In the genomic region with DNA sequence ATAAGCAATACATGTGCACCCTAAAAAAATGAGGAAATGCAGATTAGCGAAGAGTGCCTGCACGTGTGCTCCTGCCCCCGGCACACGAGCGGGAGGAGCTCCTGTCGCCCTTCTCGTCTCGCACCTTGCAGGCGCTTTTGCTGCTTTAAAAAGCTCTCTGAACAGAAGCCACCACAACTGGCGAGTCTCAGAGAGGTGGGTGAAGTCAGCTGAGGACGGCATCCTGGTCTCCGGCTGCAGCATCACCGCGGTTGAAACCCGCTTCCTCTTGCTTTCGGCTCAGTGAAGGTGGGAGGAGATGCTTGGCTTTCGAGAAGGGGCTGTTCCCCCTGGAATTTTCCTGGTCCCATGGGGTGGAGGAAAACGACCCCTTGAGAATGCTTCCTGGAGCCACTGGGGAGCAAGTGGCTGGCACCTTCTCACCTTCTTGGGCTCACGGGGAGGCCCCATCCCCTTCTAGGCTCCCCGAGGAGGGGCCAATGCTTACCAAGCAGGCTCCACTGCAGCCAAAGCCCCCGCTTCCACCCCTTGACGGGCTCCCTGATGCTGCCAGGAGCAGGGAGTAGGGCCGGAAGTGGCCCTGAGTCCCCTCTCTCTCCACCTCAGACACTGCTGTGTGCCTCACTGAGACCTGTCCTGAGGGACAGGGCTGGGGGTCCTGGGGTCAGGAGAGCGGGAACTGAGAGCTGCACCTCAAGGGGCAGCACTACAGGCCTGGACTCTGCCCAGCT, we compare ENCODE assay signal across 9 cellular contexts.
DNase-seq lines count a peak whose midpoint lies in the region; ATAC-seq and TF ChIP-seq lines count a peak whose summit lies in the region.
"Had no signal": no experiment of that assay in that cellular context is flagged by ENCODE, and none has a peak within 500 bp of the region (broad histone marks: within the 10 kb centered on the region; RNA-seq: fewer than 3 reads in every experiment).

No MANE protein-coding gene starts in this region.

- peaks cover 14% of the 10 kb centered on the region for H3K4me1 Mint-ChIP-seq in T-helper 2 cell treated with Interferon-gamma antibody and Interleukin-4, amounts not matched to agents 5 μg/mL and 100 μg/mL, for 36 hours (ENCODE audit: low read depth)

- no peak for ATAC-seq in HG02973 (IDR thresholded peaks at IDR 0.05; ENCODE audit: unreplicated experiment)

- peak; percentile 43 for DNase-seq in GM06990 (ENCODE audit: extremely low read depth, insufficient read length)
- peak; percentile 41 for DNase-seq in T-helper 2 cell treated with Interferon-gamma antibody and Interleukin-4, amounts not matched to agents 5 μg/mL and 100 μg/mL, for 36 hours (ENCODE audit: low spot score)
- peak; percentile 10 for DNase-seq in stimulated activated CD4-positive, alpha-beta T cell treated with anti-CD3 and anti-CD28 coated beads, Interleukin-2, amount 100 ng/mL, for 4 hours (ENCODE audit: low read depth)
- DNase-seq in MM.1S, result no peak
- no peak for DNase-seq in islet precursor cell
- no peak for DNase-seq in medulla oblongata (ENCODE audit: extremely low spot score)

- H3K27me3 Mint-ChIP-seq in T-helper 2 cell treated with Interferon-gamma antibody and Interleukin-4, amounts not matched to agents 5 μg/mL and 100 μg/mL, for 36 hours (ENCODE audit: low read depth), result peaks cover 11% of the 10 kb centered on the region

- H3K36me3 ChIP-seq in GM06990 (ENCODE audit: control insufficient read depth, insufficient read depth, low read length), result no peaks in the 10 kb centered on the region
- no peaks in the 10 kb centered on the region for H3K36me3 ChIP-seq in MM.1S (replicated peaks; ENCODE audit: insufficient read depth, low read length)

- no peaks in the 10 kb centered on the region for H4K20me1 ChIP-seq in MM.1S (ENCODE audit: insufficient read depth, low read length)

- TF ChIP-seq CTCF in GM06990 (IDR thresholded peaks at IDR 0.05; ENCODE audit: insufficient read depth, low read length, poor library complexity, severe bottlenecking), result no peak
- no peak for TF ChIP-seq CTCF in MM.1S (IDR thresholded peaks at IDR 0.05; ENCODE audit: low read length)

- H3K4me1 ChIP-seq in MM.1S (ENCODE audit: low read length), result no peaks in the 10 kb centered on the region
- H3K4me1 ChIP-seq: body of pancreas had no signal

- no peaks in the 10 kb centered on the region for H3K9me3 ChIP-seq in MM.1S (replicated peaks; ENCODE audit: insufficient read depth, low read length)
- H3K9me3 ChIP-seq: body of pancreas had no signal

- H3K4me3 ChIP-seq in GM06990 (replicated peaks; ENCODE audit: low read depth, low read length) (no peak overlapping the region), MM.1S (ENCODE audit: low read length) (no peak overlapping the region)
- H3K4me3 ChIP-seq: body of pancreas had no signal

- H3K79me2 ChIP-seq in MM.1S (ENCODE audit: low read length), result no peaks in the 10 kb centered on the region

- peak overlapping the region; percentile 64 for H3K27ac Mint-ChIP-seq in T-helper 2 cell treated with Interferon-gamma antibody and Interleukin-4, amounts not matched to agents 5 μg/mL and 100 μg/mL, for 36 hours

- H2AFZ ChIP-seq in MM.1S (ENCODE audit: low read length), result no peak overlapping the region

- H3F3A ChIP-seq in MM.1S (ENCODE audit: insufficient read depth, low read length), result no peaks in the 10 kb centered on the region

- no peak overlapping the region for H3K9ac ChIP-seq in MM.1S (ENCODE audit: low read length)

- peaks cover 4% of the 10 kb centered on the region for H3K36me3 Mint-ChIP-seq in T-helper 2 cell treated with Interferon-gamma antibody and Interleukin-4, amounts not matched to agents 5 μg/mL and 100 μg/mL, for 36 hours (ENCODE audit: low read depth)

- no peak overlapping the region for H3K4me2 ChIP-seq in MM.1S (ENCODE audit: low read depth, low read length)

- peak overlapping the region; percentile 81 for H3K27ac ChIP-seq in angular gyrus (ENCODE audit: low read depth, low read length)
- H3K27ac ChIP-seq in MM.1S (ENCODE audit: low read length), result no peak overlapping the region
- H3K27ac ChIP-seq: body of pancreas had no signal

- peak overlapping the region; percentile 78 for H3K4me3 Mint-ChIP-seq in T-helper 2 cell treated with Interferon-gamma antibody and Interleukin-4, amounts not matched to agents 5 μg/mL and 100 μg/mL, for 36 hours

- H3K27me3 ChIP-seq in GM06990 (replicated peaks; ENCODE audit: control insufficient read depth, insufficient read depth, low read length) (no peaks in the 10 kb centered on the region; the same call in none of the 2 replicates), MM.1S (replicated peaks; ENCODE audit: insufficient read depth, low read length) (no peaks in the 10 kb centered on the region)
- H3K27me3 ChIP-seq: body of pancreas had no signal

- no peaks in the 10 kb centered on the region for H3K9me2 ChIP-seq in MM.1S (replicated peaks; ENCODE audit: insufficient read depth, low read length)

- no peaks in the 10 kb centered on the region for H3K9me3 Mint-ChIP-seq in T-helper 2 cell treated with Interferon-gamma antibody and Interleukin-4, amounts not matched to agents 5 μg/mL and 100 μg/mL, for 36 hours

Comparison
In these comparisons a context has a peak if more than half of its experiments do, and no peak if none do; other contexts are left out.
1. DNase-seq: peak in GM06990 (single experiment), T-helper 2 cell treated with Interferon-gamma antibody and Interleukin-4, amounts not matched to agents 5 μg/mL and 100 μg/mL, for 36 hours (single experiment) and stimulated activated CD4-positive, alpha-beta T cell treated with anti-CD3 and anti-CD28 coated beads, Interleukin-2, amount 100 ng/mL, for 4 hours (single experiment); none in MM.1S (single experiment), islet precursor cell (single experiment) and medulla oblongata (single experiment).